ENCODE assay signal across 1 cellular context in genomic region chr7:42931447-42931833, GRCh38.
TF ChIP-seq lines count a peak whose summit lies in the region.

No MANE protein-coding gene starts in this region.

TF ChIP-seq in HCT116, 20 proteins besides CTCF, POLR2A, EP300 and RAD21 (continued from another document):
- TF ChIP-seq POLR2AphosphoS5 (IDR thresholded peaks at IDR 0.05; ENCODE audit: low read depth, low read length), result no peak
